8 cellular contexts compared by ENCODE assay signal in the genomic region with DNA sequence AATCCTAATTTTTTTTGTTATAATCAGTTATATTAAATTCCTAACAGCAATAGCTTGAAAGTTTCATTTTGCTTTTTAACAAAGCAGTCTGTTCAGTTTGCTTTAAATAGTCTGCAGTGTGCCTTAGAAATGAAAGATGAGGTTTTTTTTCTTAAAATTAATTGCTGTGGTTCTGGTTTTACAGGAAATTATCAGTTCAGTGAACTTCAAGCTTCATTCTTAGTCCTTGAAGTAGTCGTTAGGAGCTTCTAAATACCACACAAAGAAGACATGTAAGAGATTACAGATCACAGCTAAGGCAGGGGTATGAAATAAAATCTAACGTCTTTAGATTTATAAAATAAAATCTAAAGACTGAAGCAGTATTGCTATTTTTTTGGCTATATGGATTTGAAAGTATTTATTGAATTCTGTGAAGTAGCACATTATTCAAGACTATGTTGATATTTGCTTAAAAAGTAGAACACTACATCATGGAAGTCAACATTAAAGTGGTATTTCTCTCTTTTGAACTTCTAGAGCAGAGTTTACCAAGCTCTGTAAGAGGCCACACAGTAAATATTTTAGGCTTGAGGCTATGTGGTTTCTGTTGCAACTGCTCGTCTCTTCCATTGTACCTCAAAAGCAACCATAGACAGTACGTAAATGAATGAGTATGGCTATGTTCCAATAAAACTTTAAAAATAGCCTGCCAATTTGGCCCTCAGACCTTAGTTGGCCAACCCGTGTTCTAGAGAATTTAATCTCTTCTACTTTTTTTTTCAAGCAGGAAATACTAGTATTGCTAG. TPM values are rescaled to one million over a fixed set of nuclear protein-coding genes. Genes with fewer than 3 reads are reported as not detected.
DNase-seq lines count a peak whose midpoint lies in the region; ATAC-seq and TF ChIP-seq lines count a peak whose summit lies in the region.

No MANE protein-coding gene starts in this region.

- intact Hi-C loops in stomach (cut with DNase I; ENCODE audit: low total_unique reads), result no loop called here

- H3K4me1 Mint-ChIP-seq in activated CD4-positive, alpha-beta T cell treated with anti-CD3 and anti-CD28 coated beads, Interleukin-2, amount 10 ng/mL, durations not matched to agents 7 days and 5 days, result peaks cover 66% of the 10 kb centered on the region

- peak; percentile 43 for DNase-seq in activated CD4-positive, alpha-beta T cell treated with anti-CD3 and anti-CD28 coated beads, Interleukin-2, amount 10 ng/mL, durations not matched to agents 7 days and 5 days
- no peak for DNase-seq in activated CD4-positive, alpha-beta T cell treated with anti-CD3 and anti-CD28 coated beads, Interleukin-2, amount 50 U/mL, for 1 hour
- DNase-seq in SKM-1 (lab: John Stamatoyannopoulos, UW; ENCODE audit: unreplicated experiment) (peak; percentile 74), foreskin melanocyte (peak; percentile 91), stomach (no peak), T-helper 9 cell (no peak), cerebellar nuclear complex (lab: John Stamatoyannopoulos, UW) (no peak)

- CTCF ChIA-PET in activated CD4-positive, alpha-beta T cell treated with anti-CD3 and anti-CD28 coated beads, Interleukin-2, amount 10 ng/mL, durations not matched to agents 7 days and 5 days (lab: Charles Lee), result interaction anchor here (0.6 to 1.8 kb wide), 8 partner anchors 9 to 341 kb away, joined by 3 to 6 read pairs (median 3); no protein-coding TSS in a partner anchor

- peak overlapping the region; percentile 97 for H3K27ac Mint-ChIP-seq in activated CD4-positive, alpha-beta T cell treated with anti-CD3 and anti-CD28 coated beads, Interleukin-2, amount 10 ng/mL, durations not matched to agents 7 days and 5 days

- no peak for TF ChIP-seq CTCF in stomach (IDR thresholded peaks at IDR 0.05)

- POLR2A ChIA-PET in activated CD4-positive, alpha-beta T cell treated with anti-CD3 and anti-CD28 coated beads, Interleukin-2, amount 10 ng/mL, durations not matched to agents 7 days and 5 days (lab: Charles Lee), result no interaction called here

- ATAC-seq in HG03060 (IDR thresholded peaks at IDR 0.05; ENCODE audit: low read depth, unreplicated experiment), result peak; percentile 37

- peak overlapping the region; percentile 72 for H3K4me3 Mint-ChIP-seq in activated CD4-positive, alpha-beta T cell treated with anti-CD3 and anti-CD28 coated beads, Interleukin-2, amount 10 ng/mL, durations not matched to agents 7 days and 5 days

- H3K4me1 ChIP-seq in stomach, result peaks cover 16 to 72% (median 39%) of the 10 kb centered on the region in 4 donors

- peak overlapping the region in 4 of 5 donors; percentile 34 to 68 (median 52) for H3K27ac ChIP-seq in stomach

- H3K27me3 ChIP-seq in stomach, result no peaks in the 10 kb centered on the region

- peaks cover 34% of the 10 kb centered on the region for H3K36me3 Mint-ChIP-seq in activated CD4-positive, alpha-beta T cell treated with anti-CD3 and anti-CD28 coated beads, Interleukin-2, amount 10 ng/mL, durations not matched to agents 7 days and 5 days (ENCODE audit: low read depth)

- no peak for TF ChIP-seq EP300 in stomach (IDR thresholded peaks at IDR 0.05)

- 7 to 12% (median 11%) methylated on average over 5 of the region's 5 CpGs for WGBS in stomach, 5 donors

- no peaks in the 10 kb centered on the region for H3K9me3 Mint-ChIP-seq in activated CD4-positive, alpha-beta T cell treated with anti-CD3 and anti-CD28 coated beads, Interleukin-2, amount 10 ng/mL, durations not matched to agents 7 days and 5 days

- peaks cover 0 to 23% (median 9%) of the 10 kb centered on the region in 4 donors for H3K36me3 ChIP-seq in stomach

- H3K4me3 ChIP-seq in stomach, result no peak overlapping the region

- no peaks in the 10 kb centered on the region for H3K27me3 Mint-ChIP-seq in activated CD4-positive, alpha-beta T cell treated with anti-CD3 and anti-CD28 coated beads, Interleukin-2, amount 10 ng/mL, durations not matched to agents 7 days and 5 days

- TF ChIP-seq POLR2A in stomach (IDR thresholded peaks at IDR 0.05), result no peak

- H3K9me3 ChIP-seq in stomach, result no peaks in the 10 kb centered on the region

RNA-seq across cellular contexts. Expression of gene PPP1R21, which starts 7.9 kb away (rescaled TPM):
- total RNA-seq in activated CD4-positive, alpha-beta T cell treated with anti-CD3 and anti-CD28 coated beads, Interleukin-2, amount 10 ng/mL, durations not matched to agents 7 days and 5 days, result 10 to 100 TPM; 39.3 to 43.0 TPM
- 100 to 1,000 TPM in 1 of 5 donors, 10 to 100 TPM in 3, 1 to 10 TPM in 1; 9.0 to 142 (median 37.9) TPM for total RNA-seq in stomach
- polyA plus RNA-seq in stomach, result 10 to 100 TPM; 12.3 to 24.1 (median 16.0) TPM

Comparison
In these comparisons a context has a peak if more than half of its experiments do, and no peak if none do; other contexts are left out.
1. DNase-seq: peak in activated CD4-positive, alpha-beta T cell treated with anti-CD3 and anti-CD28 coated beads, Interleukin-2, amount 10 ng/mL, durations not matched to agents 7 days and 5 days (single experiment), SKM-1 (single experiment) and foreskin melanocyte (single experiment); none in activated CD4-positive, alpha-beta T cell treated with anti-CD3 and anti-CD28 coated beads, Interleukin-2, amount 50 U/mL, for 1 hour (single experiment), stomach (single experiment), T-helper 9 cell (single experiment) and cerebellar nuclear complex (0 of 2).